Comparison of ENCODE assay signal across 18 cellular contexts in the genomic region with DNA sequence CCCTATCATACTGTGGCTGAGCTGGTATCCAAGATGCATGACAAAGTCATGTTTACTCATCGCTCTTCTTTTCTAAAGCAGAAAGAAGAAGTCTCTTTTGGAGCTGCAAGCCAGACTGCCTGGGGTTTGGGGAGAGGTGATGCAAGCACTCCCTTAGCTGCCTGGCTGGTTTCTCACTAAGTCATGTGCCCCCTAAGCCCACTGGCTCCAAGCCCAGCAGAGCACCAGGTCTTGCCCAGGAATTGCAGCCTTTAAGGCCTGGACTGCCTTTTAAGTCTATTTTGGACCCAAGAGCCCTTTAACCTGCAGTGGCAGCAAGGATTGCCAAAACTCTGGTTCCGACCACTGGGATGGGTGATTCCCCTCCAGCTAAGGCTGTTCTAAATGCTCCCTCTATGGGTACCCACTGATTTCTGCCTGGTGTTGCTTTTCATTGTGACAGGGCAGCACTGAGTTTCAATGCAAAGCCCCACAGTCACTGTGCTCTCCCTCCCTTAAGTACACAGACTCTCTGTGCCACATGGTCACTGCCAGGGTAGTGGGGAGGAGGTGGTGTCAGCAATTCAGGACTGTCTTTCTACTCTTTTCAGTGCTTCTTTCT.
DNase-seq lines count a peak whose midpoint lies in the region; ATAC-seq and TF ChIP-seq lines count a peak whose summit lies in the region.
"Had no signal": no experiment of that assay in that cellular context is flagged by ENCODE, and none has a peak within 500 bp of the region (broad histone marks: within the 10 kb centered on the region; RNA-seq: fewer than 3 reads in every experiment).

No MANE protein-coding gene starts in this region.

- TF ChIP-seq CTCF in astrocyte of the spinal cord (IDR thresholded peaks at IDR 0.05; ENCODE audit: low read depth, low read length) (no peak), mucosa of descending colon (IDR thresholded peaks at IDR 0.05) (no peak)
- no peak for TF ChIP-seq CTCF in activated CD8-positive, alpha-beta T cell treated with anti-CD3 and anti-CD28 coated beads for 36 hours (IDR thresholded peaks at IDR 0.05)

- no peaks in the 10 kb centered on the region for H3K27me3 Mint-ChIP-seq in activated CD8-positive, alpha-beta T cell treated with anti-CD3 and anti-CD28 coated beads for 36 hours
- H3K27me3 Mint-ChIP-seq: activated CD4-positive, alpha-beta T cell treated with anti-CD3 and anti-CD28 coated beads, Interleukin-2, amount 10 ng/mL, durations not matched to agents 24 days and 14 days; activated naive CD8-positive, alpha-beta T cell treated with anti-CD3 and anti-CD28 coated beads for 36 hours had no signal

- in situ Hi-C loops in astrocyte of the spinal cord (cut with HindIII; ENCODE audit: low sequenced_read_pairs): no loop called here

- peaks cover 6% of the 10 kb centered on the region for H3K9me3 Mint-ChIP-seq in activated CD8-positive, alpha-beta T cell treated with anti-CD3 and anti-CD28 coated beads for 36 hours
- H3K9me3 Mint-ChIP-seq: activated CD4-positive, alpha-beta T cell treated with anti-CD3 and anti-CD28 coated beads, Interleukin-2, amount 10 ng/mL, durations not matched to agents 24 days and 14 days had no signal

- H3K36me3 ChIP-seq in mucosa of descending colon (ENCODE audit: low read depth): no peaks in the 10 kb centered on the region
- H3K36me3 ChIP-seq: SJSA1, spleen, stomach had no signal

- H3K4me3 ChIP-seq in astrocyte of the spinal cord (ENCODE audit: low read depth, low read length) (no peak overlapping the region), mucosa of descending colon (no peak overlapping the region)
- H3K4me3 ChIP-seq: SJSA1, spleen, stomach had no signal

- peaks cover 4% of the 10 kb centered on the region for H3K9me3 ChIP-seq in mucosa of descending colon
- H3K9me3 ChIP-seq: SJSA1 had no signal

- CTCF ChIA-PET in activated CD8-positive, alpha-beta T cell treated with anti-CD3 and anti-CD28 coated beads for 36 hours (lab: Charles Lee): no interaction called here

- H3K36me3 Mint-ChIP-seq in activated CD8-positive, alpha-beta T cell treated with anti-CD3 and anti-CD28 coated beads for 36 hours (ENCODE audit: low read depth): no peaks in the 10 kb centered on the region
- H3K36me3 Mint-ChIP-seq: activated naive CD8-positive, alpha-beta T cell treated with anti-CD3 and anti-CD28 coated beads for 36 hours had no signal

- no peak for ATAC-seq in GM18907 (IDR thresholded peaks at IDR 0.05; ENCODE audit: unreplicated experiment)
- no peak for ATAC-seq in activated CD8-positive, alpha-beta T cell treated with anti-CD3 and anti-CD28 coated beads for 36 hours
- no peak for ATAC-seq in mucosa of descending colon
- ATAC-seq: esophagus mucosa had no signal

- intact Hi-C loops in activated CD8-positive, alpha-beta T cell treated with anti-CD3 and anti-CD28 coated beads for 36 hours (cut with micrococcal nuclease): no loop called here
- intact Hi-C loops in mucosa of descending colon (cut with DNase I, micrococcal nuclease): no loop called here

- H3K4me1 ChIP-seq in mucosa of descending colon (ENCODE audit: low read depth): no peaks in the 10 kb centered on the region
- H3K4me1 ChIP-seq: SJSA1, spleen, stomach had no signal

- DNase-seq in M059J (ENCODE audit: low read depth) (peak; percentile 87), astrocyte of the spinal cord (ENCODE audit: low read depth, low spot score) (peak; percentile 82), glomerular visceral epithelial cell (ENCODE audit: extremely low spot score) (peak; percentile 63), NCI-H2171 (lab: John Stamatoyannopoulos, UW) (no peak), mucosa of descending colon (no peak)
- no peak for DNase-seq in activated CD8-positive, alpha-beta T cell treated with anti-CD3 and anti-CD28 coated beads for 36 hours
- DNase-seq: activated CD4-positive, alpha-beta T cell treated with anti-CD3 and anti-CD28 coated beads, Interleukin-2, amount 10 ng/mL, durations not matched to agents 24 days and 14 days; activated naive CD8-positive, alpha-beta T cell treated with anti-CD3 and anti-CD28 coated beads for 36 hours; activated T-cell treated with anti-CD3 and anti-CD28 coated beads, Interleukin-2, amount 50 U/mL, for 48 hours; cortex of kidney; NCI-H345; nucleus accumbens; spleen; stomach had no signal

- H3K4me1 Mint-ChIP-seq in activated CD8-positive, alpha-beta T cell treated with anti-CD3 and anti-CD28 coated beads for 36 hours (ENCODE audit: low read depth): no peaks in the 10 kb centered on the region
- H3K4me1 Mint-ChIP-seq: activated CD4-positive, alpha-beta T cell treated with anti-CD3 and anti-CD28 coated beads, Interleukin-2, amount 10 ng/mL, durations not matched to agents 24 days and 14 days; activated naive CD8-positive, alpha-beta T cell treated with anti-CD3 and anti-CD28 coated beads for 36 hours; mesothelial cell of epicardium had no signal

- no peak overlapping the region for H3K4me3 Mint-ChIP-seq in activated CD8-positive, alpha-beta T cell treated with anti-CD3 and anti-CD28 coated beads for 36 hours
- H3K4me3 Mint-ChIP-seq: activated CD4-positive, alpha-beta T cell treated with anti-CD3 and anti-CD28 coated beads, Interleukin-2, amount 10 ng/mL, durations not matched to agents 24 days and 14 days; activated naive CD8-positive, alpha-beta T cell treated with anti-CD3 and anti-CD28 coated beads for 36 hours; mesothelial cell of epicardium had no signal

- no peak overlapping the region for H3K27ac Mint-ChIP-seq in activated CD8-positive, alpha-beta T cell treated with anti-CD3 and anti-CD28 coated beads for 36 hours
- H3K27ac Mint-ChIP-seq: activated CD4-positive, alpha-beta T cell treated with anti-CD3 and anti-CD28 coated beads, Interleukin-2, amount 10 ng/mL, durations not matched to agents 24 days and 14 days; activated naive CD8-positive, alpha-beta T cell treated with anti-CD3 and anti-CD28 coated beads for 36 hours; mesothelial cell of epicardium had no signal

- POLR2A ChIA-PET in activated CD8-positive, alpha-beta T cell treated with anti-CD3 and anti-CD28 coated beads for 36 hours (lab: Charles Lee): no interaction called here

Comparison
In these comparisons a context has a peak if more than half of its experiments do, and no peak if none do; other contexts are left out.
1. DNase-seq: peak in M059J (single experiment), astrocyte of the spinal cord (single experiment) and glomerular visceral epithelial cell (single experiment); none in activated CD8-positive, alpha-beta T cell treated with anti-CD3 and anti-CD28 coated beads for 36 hours (single experiment), NCI-H2171 (single experiment) and mucosa of descending colon (0 of 3).